13 cellular contexts compared by ENCODE assay signal in the genomic region with DNA sequence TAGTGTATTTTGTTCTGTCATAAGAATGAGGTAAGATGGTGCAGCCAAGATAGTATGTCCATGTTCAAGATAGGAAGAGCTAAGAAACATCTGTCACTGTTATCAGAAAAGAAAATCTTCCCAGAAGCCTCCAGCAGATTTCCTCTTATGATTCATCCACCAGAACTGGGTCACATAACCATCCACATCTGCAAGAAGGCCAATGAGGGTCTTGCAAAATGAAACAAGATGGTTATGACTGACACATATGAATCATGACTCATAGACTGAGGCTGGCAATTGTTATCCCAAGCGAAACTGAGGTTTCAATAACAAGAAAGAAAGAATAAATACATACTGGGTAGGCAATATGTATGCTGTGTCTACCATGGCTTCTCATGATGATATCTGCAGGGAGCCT. TPM values are rescaled to one million over a fixed set of nuclear protein-coding genes. Genes with fewer than 3 reads are reported as not detected.
DNase-seq lines count a peak whose midpoint lies in the region; ATAC-seq and TF ChIP-seq lines count a peak whose summit lies in the region.
"Had no signal": no experiment of that assay in that cellular context is flagged by ENCODE, and none has a peak within 500 bp of the region (broad histone marks: within the 10 kb centered on the region; RNA-seq: fewer than 3 reads in every experiment).

No MANE protein-coding gene starts in this region.

- H2AFZ ChIP-seq in SK-N-SH (ENCODE audit: low read depth) = no peak overlapping the region

- TF ChIP-seq EP300 in SK-N-SH (IDR thresholded peaks at IDR 0.05; ENCODE audit: borderline replicate concordance in 1 of 2, low read depth in 1 of 2, low read length in 1 of 2) = peak in 1 of 2 experiments; percentile 26; a peak in 1 of 4 replicates

- no peaks in the 10 kb centered on the region for H3K9me3 Mint-ChIP-seq in effector memory CD8-positive, alpha-beta T cell

- WGBS in SK-N-SH (ENCODE audit: low lambda C conversion rate) = 15% methylated on average over 1 of the region's 1 CpG

- H3K27me3 Mint-ChIP-seq in effector memory CD8-positive, alpha-beta T cell = no peaks in the 10 kb centered on the region

- TF ChIP-seq POLR2A in GM18505 (IDR thresholded peaks at IDR 0.05; ENCODE audit: borderline replicate concordance, extremely low read depth, insufficient read depth, insufficient read length) = no peak

- H3K9ac ChIP-seq in SK-N-SH = no peak overlapping the region

- CTCF ChIA-PET in SK-N-SH (lab: Yijun Ruan, JAX) = interaction anchor here (1.5 kb wide), 1 partner anchor 261 kb away, joined by 3 read pairs; no protein-coding TSS in a partner anchor

- POLR2A ChIA-PET in SK-N-SH (lab: Yijun Ruan, JAX) = no interaction called here

- no peaks in the 10 kb centered on the region for H3K79me2 ChIP-seq in SK-N-SH (ENCODE audit: insufficient read depth)

- TF ChIP-seq CTCF in SK-N-SH (IDR thresholded peaks at IDR 0.05) = no peak

- peaks cover 3% of the 10 kb centered on the region for H3K36me3 Mint-ChIP-seq in effector memory CD8-positive, alpha-beta T cell (ENCODE audit: insufficient read depth)

- peaks cover 0 to 13% of the 10 kb centered on the region in 2 experiments; a peak in 1 of 4 replicates for H3K4me1 ChIP-seq in SK-N-SH (ENCODE audit: control insufficient read depth in 1 of 2, insufficient read depth in 2 of 2, low read depth in 1 of 2, low read length in 1 of 2)
- H3K4me1 ChIP-seq: esophagus squamous epithelium had no signal

- ATAC-seq in effector memory CD8-positive, alpha-beta T cell (replicated peaks) = peak; percentile 85
- no peak for ATAC-seq in GM18505 (IDR thresholded peaks at IDR 0.05; ENCODE audit: unreplicated experiment)

- H3K27me3 ChIP-seq in SK-N-SH (ENCODE audit: insufficient read depth) = no peaks in the 10 kb centered on the region
- H3K27me3 ChIP-seq: esophagus squamous epithelium had no signal

- H3K4me2 ChIP-seq in SK-N-SH = no peak overlapping the region; the same call in 1 of the 2 replicates

- H4K20me1 ChIP-seq in SK-N-SH (ENCODE audit: insufficient read depth) = no peaks in the 10 kb centered on the region

- no peak overlapping the region for H3K4me3 Mint-ChIP-seq in effector memory CD8-positive, alpha-beta T cell

- H3K27ac ChIP-seq in SK-N-SH (ENCODE audit: low read depth in 2 of 2, low read length in 1 of 2) = peak overlapping the region in 1 of 2 experiments; percentile 73; a peak in 2 of 4 replicates
- H3K27ac ChIP-seq: C4-2B, esophagus squamous epithelium, VCaP had no signal

- TF ChIP-seq RAD21 in SK-N-SH (IDR thresholded peaks at IDR 0.05; ENCODE audit: low read length) = no peak

- DNase-seq in stimulated activated CD4-positive, alpha-beta T cell treated with anti-CD3 and anti-CD28 coated beads, Interleukin-15, amount 100 ng/mL, for 24 hours = peak; percentile 9
- DNase-seq in stimulated activated CD4-positive, alpha-beta T cell treated with anti-CD3 and anti-CD28 coated beads, Interleukin-1b, Interleukin-23, amount 100 ng/mL, for 48 hours = no peak
- DNase-seq in SK-N-SH (no peak), stromal cell of bone marrow (ENCODE audit: low read depth) (peak; percentile 41), NOMO-1 treated with DMSO at 0.1 percent for 48 hours (lab: John Stamatoyannopoulos, UW; ENCODE audit: unreplicated experiment) (no peak), NCI-H446 (lab: John Stamatoyannopoulos, UW) (no peak)
- no peak for DNase-seq in effector memory CD8-positive, alpha-beta T cell
- DNase-seq: esophagus squamous epithelium, NCI-H146 had no signal

- no peaks in the 10 kb centered on the region for H3K36me3 ChIP-seq in SK-N-SH (replicated peaks in 1 of 2; ENCODE audit: control insufficient read depth in 1 of 2, insufficient read depth in 2 of 2, low read length in 1 of 2)
- H3K36me3 ChIP-seq: esophagus squamous epithelium had no signal

- no peaks in the 10 kb centered on the region for H3K9me2 ChIP-seq in SK-N-SH

- no peak overlapping the region for H3K4me3 ChIP-seq in SK-N-SH (ENCODE audit: low read depth in 2 of 2, low read length in 1 of 2)
- H3K4me3 ChIP-seq: esophagus squamous epithelium, lung had no signal

- peaks cover 12% of the 10 kb centered on the region for H3F3A ChIP-seq in SK-N-SH (replicated peaks; ENCODE audit: insufficient read depth)

- H3K27ac Mint-ChIP-seq in effector memory CD8-positive, alpha-beta T cell = peak overlapping the region in 1 of 2 donors; percentile 30

- no peaks in the 10 kb centered on the region for H3K9me3 ChIP-seq in SK-N-SH
- H3K9me3 ChIP-seq: esophagus squamous epithelium had no signal

- H3K4me1 Mint-ChIP-seq in effector memory CD8-positive, alpha-beta T cell (ENCODE audit: low read depth in 2 of 2) = peaks cover 7 to 8% of the 10 kb centered on the region in 2 donors

TF ChIP-seq in SK-N-SH, 30 proteins besides CTCF, POLR2A, EP300 and RAD21:
- TF ChIP-seq, protein P1, sequence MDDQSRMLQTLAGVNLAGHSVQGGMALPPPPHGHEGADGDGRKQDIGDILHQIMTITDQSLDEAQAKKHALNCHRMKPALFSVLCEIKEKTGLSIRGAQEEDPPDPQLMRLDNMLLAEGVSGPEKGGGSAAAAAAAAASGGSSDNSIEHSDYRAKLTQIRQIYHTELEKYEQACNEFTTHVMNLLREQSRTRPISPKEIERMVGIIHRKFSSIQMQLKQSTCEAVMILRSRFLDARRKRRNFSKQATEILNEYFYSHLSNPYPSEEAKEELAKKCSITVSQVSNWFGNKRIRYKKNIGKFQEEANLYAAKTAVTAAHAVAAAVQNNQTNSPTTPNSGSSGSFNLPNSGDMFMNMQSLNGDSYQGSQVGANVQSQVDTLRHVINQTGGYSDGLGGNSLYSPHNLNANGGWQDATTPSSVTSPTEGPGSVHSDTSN (IDR thresholded peaks at IDR 0.05) = peak; percentile 88
- TF ChIP-seq YY1 (IDR thresholded peaks at IDR 0.05; ENCODE audit: low read depth) (0 out of 2 replicates have a peak, but pooled peaks have one; percentile 22), RXRA (IDR thresholded peaks at IDR 0.05; ENCODE audit: borderline replicate concordance, low read depth) (0 out of 2 replicates have a peak, but pooled peaks have one; percentile 34), GATA2 (CRISPR knock-in tag; IDR thresholded peaks at IDR 0.05) (no peak), TCF12 (IDR thresholded peaks at IDR 0.05) (peak; percentile 92), FOSL2 (IDR thresholded peaks at IDR 0.05; ENCODE audit: borderline replicate concordance, low read depth) (peak; percentile 49; the same call in 1 of the 2 replicates), JUND (IDR thresholded peaks at IDR 0.05) (peak; percentile 63)
- TF ChIP-seq, protein P2, sequence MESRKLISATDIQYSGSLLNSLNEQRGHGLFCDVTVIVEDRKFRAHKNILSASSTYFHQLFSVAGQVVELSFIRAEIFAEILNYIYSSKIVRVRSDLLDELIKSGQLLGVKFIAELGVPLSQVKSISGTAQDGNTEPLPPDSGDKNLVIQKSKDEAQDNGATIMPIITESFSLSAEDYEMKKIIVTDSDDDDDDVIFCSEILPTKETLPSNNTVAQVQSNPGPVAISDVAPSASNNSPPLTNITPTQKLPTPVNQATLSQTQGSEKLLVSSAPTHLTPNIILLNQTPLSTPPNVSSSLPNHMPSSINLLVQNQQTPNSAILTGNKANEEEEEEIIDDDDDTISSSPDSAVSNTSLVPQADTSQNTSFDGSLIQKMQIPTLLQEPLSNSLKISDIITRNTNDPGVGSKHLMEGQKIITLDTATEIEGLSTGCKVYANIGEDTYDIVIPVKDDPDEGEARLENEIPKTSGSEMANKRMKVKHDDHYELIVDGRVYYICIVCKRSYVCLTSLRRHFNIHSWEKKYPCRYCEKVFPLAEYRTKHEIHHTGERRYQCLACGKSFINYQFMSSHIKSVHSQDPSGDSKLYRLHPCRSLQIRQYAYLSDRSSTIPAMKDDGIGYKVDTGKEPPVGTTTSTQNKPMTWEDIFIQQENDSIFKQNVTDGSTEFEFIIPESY (IDR thresholded peaks at IDR 0.05; ENCODE audit: borderline replicate concordance, low read depth) = no peak

RNA-seq across cellular contexts. Expression of a gene that starts 30.3 kb away (rescaled TPM):
- 4.3 and 5.6 TPM in 2 replicates for polyA plus RNA-seq in SK-N-SH (2012; rRNA removed)
- 4.3 and 5.2 TPM in 2 replicates for polyA plus RNA-seq in SK-N-SH (2012; cell fraction: cytosol; rRNA removed)
- polyA plus RNA-seq in SK-N-SH (2012; cell fraction: nucleus; rRNA removed) = 4.3 and 7.8 TPM in 2 replicates

RNA-seq across cellular contexts. Expression of a gene that starts 56.4 kb away (rescaled TPM):
- polyA plus RNA-seq in SK-N-SH (2012; rRNA removed) = 1.7 and 2.4 TPM in 2 replicates
- 1.8 and 2.9 TPM in 2 replicates for polyA plus RNA-seq in SK-N-SH (2012; cell fraction: cytosol; rRNA removed)
- 5.3 and 11.1 TPM in 2 replicates for polyA plus RNA-seq in SK-N-SH (2012; cell fraction: nucleus; rRNA removed)

Comparison
In these comparisons a context has a peak if more than half of its experiments do, and no peak if none do; other contexts are left out.
1. DNase-seq: peak in stimulated activated CD4-positive, alpha-beta T cell treated with anti-CD3 and anti-CD28 coated beads, Interleukin-15, amount 100 ng/mL, for 24 hours (single experiment) and stromal cell of bone marrow (single experiment); none in stimulated activated CD4-positive, alpha-beta T cell treated with anti-CD3 and anti-CD28 coated beads, Interleukin-1b, Interleukin-23, amount 100 ng/mL, for 48 hours (single experiment), SK-N-SH (single experiment), effector memory CD8-positive, alpha-beta T cell (0 of 3), NOMO-1 treated with DMSO at 0.1 percent for 48 hours (single experiment) and NCI-H446 (0 of 2).